ENCODE assay signal across 22 cellular contexts in genomic region chr20:36182604-36183154, GRCh38. TPM values are rescaled to one million over a fixed set of nuclear protein-coding genes. Genes with fewer than 3 reads are reported as not detected.
"Had no signal": no experiment of that assay in that cellular context is flagged by ENCODE, and none has a peak within 500 bp of the region (broad histone marks: within the 10 kb centered on the region; RNA-seq: fewer than 3 reads in every experiment).

No MANE protein-coding gene starts in this region.

- DNase-seq: activated CD4-positive, alpha-beta memory T cell treated with anti-CD3 and anti-CD28 coated beads, Interleukin-2, amount 10 ng/mL, durations not matched to agents 7 days and 5 days; activated CD4-positive, alpha-beta T cell treated with anti-CD3 and anti-CD28 coated beads, Interleukin-2, amount 10 ng/mL, durations not matched to agents 24 days and 14 days; activated effector memory CD4-positive, alpha-beta T cell treated with anti-CD3 and anti-CD28 coated beads, Interleukin-2, amount 50 U/mL, for 16 hours; activated naive CD4-positive, alpha-beta T cell treated with anti-CD3 and anti-CD28 coated beads, Interleukin-2, amount 10 ng/mL, durations not matched to agents 7 days and 5 days; activated T-cell treated with anti-CD3 and anti-CD28 coated beads for 4 hours; effector memory CD4-positive, alpha-beta T cell; glutamatergic neuron; hippocampal formation; left cardiac atrium; mesendoderm; naive thymus-derived CD4-positive, alpha-beta T cell; sigmoid colon; stimulated activated CD4-positive, alpha-beta T cell treated with anti-CD3 and anti-CD28 coated beads, Interleukin-4, amount 100 ng/mL, for 24 hours; stimulated activated naive CD8-positive, alpha-beta T cell treated with anti-CD3 and anti-CD28 coated beads, Interleukin-15, Interleukin-2, amounts not matched to agents 100 U/mL and 50 U/mL, for 24 hours had no signal

- H3K4me3 ChIP-seq: body of pancreas, cardiac muscle cell, sigmoid colon, upper lobe of left lung had no signal

- H3K27me3 Mint-ChIP-seq: activated CD4-positive, alpha-beta memory T cell treated with anti-CD3 and anti-CD28 coated beads, Interleukin-2, amount 10 ng/mL, durations not matched to agents 7 days and 5 days; activated CD4-positive, alpha-beta T cell treated with anti-CD3 and anti-CD28 coated beads, Interleukin-2, amount 10 ng/mL, durations not matched to agents 24 days and 14 days; naive thymus-derived CD4-positive, alpha-beta T cell had no signal

- H3K9me3 Mint-ChIP-seq: activated CD4-positive, alpha-beta memory T cell treated with anti-CD3 and anti-CD28 coated beads, Interleukin-2, amount 10 ng/mL, durations not matched to agents 7 days and 5 days; activated CD4-positive, alpha-beta T cell treated with anti-CD3 and anti-CD28 coated beads, Interleukin-2, amount 10 ng/mL, durations not matched to agents 24 days and 14 days; activated naive CD4-positive, alpha-beta T cell treated with anti-CD3 and anti-CD28 coated beads, Interleukin-2, amount 10 ng/mL, durations not matched to agents 7 days and 5 days; naive thymus-derived CD4-positive, alpha-beta T cell; neural crest cell had no signal

- H3K27ac Mint-ChIP-seq: activated CD4-positive, alpha-beta memory T cell treated with anti-CD3 and anti-CD28 coated beads, Interleukin-2, amount 10 ng/mL, durations not matched to agents 7 days and 5 days; activated CD4-positive, alpha-beta T cell treated with anti-CD3 and anti-CD28 coated beads, Interleukin-2, amount 10 ng/mL, durations not matched to agents 24 days and 14 days; activated naive CD4-positive, alpha-beta T cell treated with anti-CD3 and anti-CD28 coated beads, Interleukin-2, amount 10 ng/mL, durations not matched to agents 7 days and 5 days had no signal

- H3K4me1 ChIP-seq: sigmoid colon, upper lobe of left lung had no signal

- H3K36me3 Mint-ChIP-seq: activated naive CD4-positive, alpha-beta T cell treated with anti-CD3 and anti-CD28 coated beads, Interleukin-2, amount 10 ng/mL, durations not matched to agents 7 days and 5 days; naive thymus-derived CD4-positive, alpha-beta T cell had no signal

- H3K4me1 Mint-ChIP-seq: activated CD4-positive, alpha-beta memory T cell treated with anti-CD3 and anti-CD28 coated beads, Interleukin-2, amount 10 ng/mL, durations not matched to agents 7 days and 5 days; activated CD4-positive, alpha-beta T cell treated with anti-CD3 and anti-CD28 coated beads, Interleukin-2, amount 10 ng/mL, durations not matched to agents 24 days and 14 days; activated naive CD4-positive, alpha-beta T cell treated with anti-CD3 and anti-CD28 coated beads, Interleukin-2, amount 10 ng/mL, durations not matched to agents 7 days and 5 days; naive thymus-derived CD4-positive, alpha-beta T cell had no signal

- H3K27me3 ChIP-seq: body of pancreas, cardiac muscle cell, sigmoid colon, upper lobe of left lung had no signal

- H3K9me3 ChIP-seq: body of pancreas, sigmoid colon, upper lobe of left lung had no signal

- ATAC-seq: activated CD4-positive, CD25-positive, alpha-beta regulatory T cell treated with anti-CD3 and anti-CD28 coated beads, Interleukin-2, amount 50 U/mL, for 24 hours; body of pancreas; esophagus mucosa; left cardiac atrium; stimulated activated naive CD8-positive, alpha-beta T cell treated with anti-CD3 and anti-CD28 coated beads, Interleukin-15, Interleukin-2, amounts not matched to agents 100 U/mL and 50 U/mL, for 24 hours had no signal

- H3K27ac ChIP-seq: body of pancreas, cardiac muscle cell, sigmoid colon, upper lobe of left lung, VCaP had no signal

- H3K4me3 Mint-ChIP-seq: activated CD4-positive, alpha-beta memory T cell treated with anti-CD3 and anti-CD28 coated beads, Interleukin-2, amount 10 ng/mL, durations not matched to agents 7 days and 5 days; activated CD4-positive, alpha-beta T cell treated with anti-CD3 and anti-CD28 coated beads, Interleukin-2, amount 10 ng/mL, durations not matched to agents 24 days and 14 days; activated naive CD4-positive, alpha-beta T cell treated with anti-CD3 and anti-CD28 coated beads, Interleukin-2, amount 10 ng/mL, durations not matched to agents 7 days and 5 days; naive thymus-derived CD4-positive, alpha-beta T cell; neural crest cell had no signal

RNA-seq across cellular contexts. Expression of gene EPB41L1, which starts 28.1 kb away (rescaled TPM):
- total RNA-seq: T-helper 2 cell treated with Interferon-gamma antibody and Interleukin-4, amounts not matched to agents 100 ng/mL and 5 ng/mL, for 36 hours had no signal
